ENCODE assay signal across 24 cellular contexts in the genomic region with DNA sequence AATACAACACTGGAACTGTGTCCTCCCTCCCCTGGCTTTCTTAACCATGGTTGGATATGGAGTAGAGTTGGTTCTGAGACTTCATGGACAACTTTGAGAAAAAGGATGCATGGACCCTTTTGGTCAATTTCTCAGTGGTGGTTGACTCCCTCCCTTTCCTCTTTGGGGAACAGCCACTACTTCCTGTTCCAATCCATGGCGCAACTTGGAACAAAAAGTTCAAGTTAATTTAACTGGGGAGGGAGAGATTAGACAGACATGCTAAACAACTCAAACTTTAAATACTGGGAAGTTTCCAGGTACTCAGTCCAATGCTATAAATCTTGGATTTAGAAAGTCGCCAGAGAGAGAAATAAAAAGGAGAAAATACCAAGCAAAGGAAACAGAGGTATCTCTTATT.
A peak's percentile ranks its signal among the peaks of the same experiment; 100 is the strongest.
DNase-seq lines count a peak whose midpoint lies in the region; ATAC-seq and TF ChIP-seq lines count a peak whose summit lies in the region.
"Had no signal": no experiment of that assay in that cellular context is flagged by ENCODE, and none has a peak within 500 bp of the region (broad histone marks: within the 10 kb centered on the region; RNA-seq: fewer than 3 reads in every experiment).

No MANE protein-coding gene starts in this region.

- peaks cover 14% of the 10 kb centered on the region for H3F3A ChIP-seq in SK-N-SH (replicated peaks; ENCODE audit: insufficient read depth)

- ATAC-seq in SK-N-SH treated with all-trans-retinoic acid at 6 μM for 48 hours (no peak), thoracic aorta (ENCODE audit: insufficient number of reproducible peaks, low FRiP score, low read depth) (no peak), GM18511 (IDR thresholded peaks at IDR 0.05; ENCODE audit: unreplicated experiment) (no peak)
- ATAC-seq: activated T-cell treated with anti-CD3 and anti-CD28 coated beads, Interleukin-2, amount 50 U/mL, for 72 hours; GM23338; left lobe of liver; naive thymus-derived CD8-positive, alpha-beta T cell; stimulated activated effector memory CD8-positive, alpha-beta T cell treated with anti-CD3 and anti-CD28 coated beads, Interleukin-12 subunit alpha, Interleukin-12 subunit beta, amount 100 ng/mL, for 72 hours had no signal

- POLR2A ChIA-PET in SK-N-SH (lab: Yijun Ruan, JAX), result no interaction called here

- no peak overlapping the region for H3K4me3 Mint-ChIP-seq in nephron
- H3K4me3 Mint-ChIP-seq: activated CD4-positive, alpha-beta T cell treated with anti-CD3 and anti-CD28 coated beads, Interleukin-2, amount 10 ng/mL, durations not matched to agents 7 days and 5 days; activated T-cell treated with anti-CD3 and anti-CD28 coated beads, Interleukin-2, amount 50 U/mL, for 72 hours; CD4-positive, alpha-beta T cell; GM23338; naive thymus-derived CD8-positive, alpha-beta T cell; stimulated activated effector memory CD8-positive, alpha-beta T cell treated with anti-CD3 and anti-CD28 coated beads, Interleukin-12 subunit alpha, Interleukin-12 subunit beta, amount 100 ng/mL, for 72 hours had no signal

- peaks cover 0 to 8% of the 10 kb centered on the region in 2 experiments for H3K36me3 ChIP-seq in SK-N-SH (replicated peaks in 1 of 2; ENCODE audit: control insufficient read depth in 1 of 2, insufficient read depth in 2 of 2, low read length in 1 of 2)
- H3K36me3 ChIP-seq in esophagus squamous epithelium, result no peaks in the 10 kb centered on the region
- no peaks in the 10 kb centered on the region for H3K36me3 ChIP-seq in thoracic aorta

- no peak for TF ChIP-seq POLR2A in esophagus squamous epithelium (IDR thresholded peaks at IDR 0.05)

- H2AFZ ChIP-seq in SK-N-SH (ENCODE audit: low read depth), result no peak overlapping the region
- H2AFZ ChIP-seq: GM23338 had no signal

- peaks cover 41% of the 10 kb centered on the region for H3K79me2 ChIP-seq in SK-N-SH (ENCODE audit: insufficient read depth)

- H3K27me3 Mint-ChIP-seq in nephron (ENCODE audit: low read depth), result no peaks in the 10 kb centered on the region
- H3K27me3 Mint-ChIP-seq: activated CD4-positive, alpha-beta T cell treated with anti-CD3 and anti-CD28 coated beads, Interleukin-2, amount 10 ng/mL, durations not matched to agents 7 days and 5 days had no signal

- peak overlapping the region; percentile 44 to 88 (median 68) for H3K27ac Mint-ChIP-seq in nephron
- H3K27ac Mint-ChIP-seq: activated CD4-positive, alpha-beta T cell treated with anti-CD3 and anti-CD28 coated beads, Interleukin-2, amount 10 ng/mL, durations not matched to agents 7 days and 5 days; activated T-cell treated with anti-CD3 and anti-CD28 coated beads, Interleukin-2, amount 50 U/mL, for 72 hours; CD4-positive, alpha-beta T cell; GM23338; naive thymus-derived CD8-positive, alpha-beta T cell; stimulated activated effector memory CD8-positive, alpha-beta T cell treated with anti-CD3 and anti-CD28 coated beads, Interleukin-12 subunit alpha, Interleukin-12 subunit beta, amount 100 ng/mL, for 72 hours had no signal

- no peak overlapping the region for H3K9ac ChIP-seq in SK-N-SH
- H3K9ac ChIP-seq: KMS-11 had no signal

- peaks cover 70% of the 10 kb centered on the region for H3K4me1 Mint-ChIP-seq in nephron
- H3K4me1 Mint-ChIP-seq: activated CD4-positive, alpha-beta T cell treated with anti-CD3 and anti-CD28 coated beads, Interleukin-2, amount 10 ng/mL, durations not matched to agents 7 days and 5 days; naive thymus-derived CD8-positive, alpha-beta T cell; stimulated activated effector memory CD8-positive, alpha-beta T cell treated with anti-CD3 and anti-CD28 coated beads, Interleukin-12 subunit alpha, Interleukin-12 subunit beta, amount 100 ng/mL, for 72 hours had no signal

- peaks cover 0 to 41% of the 10 kb centered on the region in 2 experiments; a peak in 2 of 4 replicates for H3K4me1 ChIP-seq in SK-N-SH (ENCODE audit: control insufficient read depth in 1 of 2, insufficient read depth in 2 of 2, low read depth in 1 of 2, low read length in 1 of 2)
- H3K4me1 ChIP-seq in esophagus squamous epithelium, result peaks cover 0 to 48% (median 6%) of the 10 kb centered on the region in 3 donors
- H3K4me1 ChIP-seq in thoracic aorta (ENCODE audit: control insufficient read depth in 1 of 2, low read depth in 2 of 2), result peaks cover 26 to 61% of the 10 kb centered on the region in 2 donors

- H3K4me3 ChIP-seq in SK-N-SH (ENCODE audit: low read depth in 2 of 2, low read length in 1 of 2), result no peak overlapping the region; a peak in 1 of 4 replicates
- no peak overlapping the region for H3K4me3 ChIP-seq in esophagus squamous epithelium
- peak overlapping the region; percentile 3 for H3K4me3 ChIP-seq in thoracic aorta
- no peak overlapping the region for H3K4me3 ChIP-seq in foreskin fibroblast (ENCODE audit: low read depth in 1 of 2, low read length in 2 of 2)
- H3K4me3 ChIP-seq: GM23338 had no signal

- TF ChIP-seq RAD21 in SK-N-SH (IDR thresholded peaks at IDR 0.05; ENCODE audit: low read length), result no peak

- H3K27me3 ChIP-seq in SK-N-SH (ENCODE audit: insufficient read depth) (no peaks in the 10 kb centered on the region), esophagus squamous epithelium (no peaks in the 10 kb centered on the region), thoracic aorta (replicated peaks; ENCODE audit: insufficient read depth) (no peaks in the 10 kb centered on the region)

- no peaks in the 10 kb centered on the region for H3K9me3 ChIP-seq in SK-N-SH
- H3K9me3 ChIP-seq in esophagus squamous epithelium, result no peaks in the 10 kb centered on the region
- H3K9me3 ChIP-seq in thoracic aorta, result no peaks in the 10 kb centered on the region

- 68% methylated on average over 2 of the region's 2 CpGs for WGBS in SK-N-SH (ENCODE audit: low lambda C conversion rate)
- 29 to 43% methylated on average over 1 to 2 of the region's 2 CpGs for WGBS in esophagus squamous epithelium, 2 donors

- no peak for TF ChIP-seq EP300 in SK-N-SH (IDR thresholded peaks at IDR 0.05; ENCODE audit: borderline replicate concordance in 1 of 2, low read depth in 1 of 2, low read length in 1 of 2)

- peak overlapping the region in 1 of 2 experiments; percentile 92; a peak in 2 of 4 replicates for H3K27ac ChIP-seq in SK-N-SH (ENCODE audit: low read depth in 2 of 2, low read length in 1 of 2)
- peak overlapping the region in 3 of 4 donors; percentile 71 to 77 (median 76) for H3K27ac ChIP-seq in esophagus squamous epithelium
- H3K27ac ChIP-seq in thoracic aorta, result no peak overlapping the region
- H3K27ac ChIP-seq: KMS-11 had no signal

- H4K20me1 ChIP-seq in SK-N-SH (ENCODE audit: insufficient read depth), result peaks cover 52% of the 10 kb centered on the region; the same call in 1 of the 2 replicates

- TF ChIP-seq CTCF in SK-N-SH (IDR thresholded peaks at IDR 0.05) (no peak), esophagus squamous epithelium (IDR thresholded peaks at IDR 0.05) (no peak), nephron (IDR thresholded peaks at IDR 0.05; ENCODE audit: unreplicated experiment in 3 of 3) (no peak), thoracic aorta (IDR thresholded peaks at IDR 0.05) (no peak), foreskin fibroblast (IDR thresholded peaks at IDR 0.05; ENCODE audit: low read depth, low read length) (no peak)

- CTCF ChIA-PET in SK-N-SH (lab: Yijun Ruan, JAX), result interaction anchor here (1.0 to 1.6 kb wide), 3 partner anchors 11 to 322 kb away, joined by 3 to 7 read pairs (median 6); no protein-coding TSS in a partner anchor

- no peaks in the 10 kb centered on the region for H3K9me2 ChIP-seq in SK-N-SH

- peaks cover 8% of the 10 kb centered on the region for H3K36me3 Mint-ChIP-seq in nephron (ENCODE audit: low read depth)
- H3K36me3 Mint-ChIP-seq: naive thymus-derived CD8-positive, alpha-beta T cell; stimulated activated effector memory CD8-positive, alpha-beta T cell treated with anti-CD3 and anti-CD28 coated beads, Interleukin-12 subunit alpha, Interleukin-12 subunit beta, amount 100 ng/mL, for 72 hours had no signal

- DNase-seq in SK-N-SH (no peak), esophagus squamous epithelium (lab: John Stamatoyannopoulos, UW) (no peak), thoracic aorta (ENCODE audit: low spot score) (no peak), foreskin fibroblast (no peak)
- DNase-seq in activated CD4-positive, CD25-positive, alpha-beta regulatory T cell treated with anti-CD3 and anti-CD28 coated beads, Interleukin-2, amount 50 U/mL, for 72 hours, result no peak
- DNase-seq: activated CD4-positive, alpha-beta T cell treated with anti-CD3 and anti-CD28 coated beads, Interleukin-2, amount 10 ng/mL, durations not matched to agents 7 days and 5 days; activated naive CD4-positive, alpha-beta T cell; activated T-cell treated with anti-CD3 and anti-CD28 coated beads, Interleukin-2, amount 50 U/mL, for 72 hours; CD4-positive, alpha-beta T cell; effector CD8-positive, alpha-beta T cell; naive thymus-derived CD8-positive, alpha-beta T cell; NCI-H146; NCI-H446 treated with DMSO at 0.1 percent for 48 hours; OCI-M1; right cardiac atrium; stimulated activated CD4-positive, alpha-beta T cell treated with anti-CD3 and anti-CD28 coated beads, Interleukin-12 subunit alpha, Interleukin-12 subunit beta, amount 100 ng/mL, for 4 hours; stimulated activated CD4-positive, alpha-beta T cell treated with anti-CD3 and anti-CD28 coated beads, Interleukin-4, amount 100 ng/mL, for 1 hour had no signal

- no peak overlapping the region for H3K4me2 ChIP-seq in SK-N-SH
- H3K4me2 ChIP-seq: GM23338, KMS-11 had no signal

- no peaks in the 10 kb centered on the region for H3K9me3 Mint-ChIP-seq in nephron
- H3K9me3 Mint-ChIP-seq: activated CD4-positive, alpha-beta T cell treated with anti-CD3 and anti-CD28 coated beads, Interleukin-2, amount 10 ng/mL, durations not matched to agents 7 days and 5 days; activated T-cell treated with anti-CD3 and anti-CD28 coated beads, Interleukin-2, amount 50 U/mL, for 72 hours; CD4-positive, alpha-beta T cell; GM23338; stimulated activated effector memory CD8-positive, alpha-beta T cell treated with anti-CD3 and anti-CD28 coated beads, Interleukin-12 subunit alpha, Interleukin-12 subunit beta, amount 100 ng/mL, for 72 hours had no signal

- intact Hi-C loops in esophagus squamous epithelium (cut with DNase I), result no loop called here

TF ChIP-seq in SK-N-SH treated with all-trans-retinoic acid at 6 μM for 48 hours, 23 proteins besides CTCF, POLR2A, EP300 and RAD21:
- TF ChIP-seq TOX (CRISPR knock-in tag; IDR thresholded peaks at IDR 0.05; ENCODE audit: borderline replicate concordance), result no peak
- no peak for TF ChIP-seq PPARA (CRISPR knock-in tag; IDR thresholded peaks at IDR 0.05; ENCODE audit: borderline replicate concordance)
- TF ChIP-seq SNAI2 (CRISPR knock-in tag; IDR thresholded peaks at IDR 0.05), result no peak
- TF ChIP-seq ZFP30 (CRISPR knock-in tag; IDR thresholded peaks at IDR 0.05), result 0 out of 2 replicates have a peak, but pooled peaks have one; percentile 35

TF ChIP-seq in SK-N-SH, 30 proteins besides CTCF, POLR2A, EP300 and RAD21 (continues in another document):
- TF ChIP-seq GABPA (IDR thresholded peaks at IDR 0.05; ENCODE audit: low read depth), result no peak
- TF ChIP-seq, protein P1, sequence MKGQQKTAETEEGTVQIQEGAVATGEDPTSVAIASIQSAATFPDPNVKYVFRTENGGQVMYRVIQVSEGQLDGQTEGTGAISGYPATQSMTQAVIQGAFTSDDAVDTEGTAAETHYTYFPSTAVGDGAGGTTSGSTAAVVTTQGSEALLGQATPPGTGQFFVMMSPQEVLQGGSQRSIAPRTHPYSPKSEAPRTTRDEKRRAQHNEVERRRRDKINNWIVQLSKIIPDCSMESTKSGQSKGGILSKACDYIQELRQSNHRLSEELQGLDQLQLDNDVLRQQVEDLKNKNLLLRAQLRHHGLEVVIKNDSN (IDR thresholded peaks at IDR 0.05; ENCODE audit: borderline replicate concordance, low read depth), result no peak

Comparison
In these comparisons a context has a peak if more than half of its experiments do, and no peak if none do; other contexts are left out.
1. H3K27ac ChIP-seq: peak in esophagus squamous epithelium (3 of 4); none in thoracic aorta (0 of 2).